Comparison of ENCODE assay signal across 26 cellular contexts in the genomic region with DNA sequence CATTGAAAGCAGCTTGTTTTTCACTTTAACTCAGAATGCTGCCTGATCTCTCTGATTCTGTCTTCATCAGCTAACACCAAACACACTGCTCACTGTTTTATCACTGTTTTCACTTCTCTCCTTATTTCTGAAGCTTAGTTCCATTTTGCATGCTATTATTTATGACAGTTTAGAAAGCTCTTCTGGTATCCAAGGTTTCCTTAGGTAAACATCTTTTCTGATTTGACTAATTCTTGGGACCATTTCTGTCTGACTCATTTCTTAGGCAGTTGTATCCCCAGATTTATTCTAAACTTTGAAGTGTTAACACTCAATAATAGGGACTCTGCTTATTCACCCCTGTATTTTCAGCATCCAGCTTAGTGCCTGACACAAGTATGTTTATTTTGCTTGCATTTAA.
DNase-seq lines count a peak whose midpoint lies in the region; ATAC-seq and TF ChIP-seq lines count a peak whose summit lies in the region.
"Had no signal": no experiment of that assay in that cellular context is flagged by ENCODE, and none has a peak within 500 bp of the region (broad histone marks: within the 10 kb centered on the region; RNA-seq: fewer than 3 reads in every experiment).

No MANE protein-coding gene starts in this region.

- H3K9ac ChIP-seq in fibroblast of lung (ENCODE audit: insufficient read depth, low read length) = no peak overlapping the region

- no peaks in the 10 kb centered on the region for H3K27me3 ChIP-seq in fibroblast of lung (ENCODE audit: control insufficient read depth, insufficient read depth, low read length)
- H3K27me3 ChIP-seq: BE2C, upper lobe of right lung had no signal

- no peaks in the 10 kb centered on the region for H3K4me1 ChIP-seq in fibroblast of lung (ENCODE audit: control insufficient read depth, extremely low read depth, insufficient read depth, low read length)
- H3K4me1 ChIP-seq: A549, BE2C, upper lobe of right lung had no signal

- no peak overlapping the region for H3K4me3 Mint-ChIP-seq in stimulated activated memory B cell treated with anti-CD40 and anti-IgM and Interleukin-4, amounts not matched to agents 10 μg/mL and 1 μg/mL and 100 μg/mL, for 72 hours
- no peak overlapping the region for H3K4me3 Mint-ChIP-seq in glutamatergic neuron (ENCODE audit: unreplicated experiment)
- H3K4me3 Mint-ChIP-seq: activated naive CD4-positive, alpha-beta T cell treated with anti-CD3 and anti-CD28 coated beads, Interleukin-2, amount 50 U/mL, for 24 hours; activated T-helper 17 cell treated with anti-CD3 and anti-CD28 coated beads, Interleukin-2, amount 50 U/mL, for 72 hours; nephron progenitor cell; T-helper 1 cell treated with Interleukin-12 subunit alpha and Interleukin-12 subunit beta and Interleukin-4 antibody, amounts not matched to agents 30 μg/mL and 1 μg/mL, for 36 hours had no signal

- no peaks in the 10 kb centered on the region for H3K36me3 ChIP-seq in fibroblast of lung (ENCODE audit: control insufficient read depth, insufficient read depth, low read length)
- H3K36me3 ChIP-seq: BE2C, upper lobe of right lung had no signal

- no peaks in the 10 kb centered on the region for H4K20me1 ChIP-seq in fibroblast of lung (ENCODE audit: control insufficient read depth, extremely low read depth, insufficient read depth, low read length)

- H3K4me2 ChIP-seq in fibroblast of lung (ENCODE audit: extremely low read depth, insufficient read depth, low read length) = no peak overlapping the region
- H3K4me2 ChIP-seq: A549 had no signal

- H3K4me1 Mint-ChIP-seq in stimulated activated memory B cell treated with anti-CD40 and anti-IgM and Interleukin-4, amounts not matched to agents 10 μg/mL and 1 μg/mL and 100 μg/mL, for 72 hours = no peaks in the 10 kb centered on the region
- no peaks in the 10 kb centered on the region for H3K4me1 Mint-ChIP-seq in glutamatergic neuron (ENCODE audit: low read depth, unreplicated experiment)
- H3K4me1 Mint-ChIP-seq: activated naive CD4-positive, alpha-beta T cell treated with anti-CD3 and anti-CD28 coated beads, Interleukin-2, amount 50 U/mL, for 24 hours; activated T-helper 17 cell treated with anti-CD3 and anti-CD28 coated beads, Interleukin-2, amount 50 U/mL, for 72 hours; nephron progenitor cell had no signal

- TF ChIP-seq CTCF in fibroblast of lung (conservative IDR thresholded peaks at IDR 0.05 in 1 of 2, IDR thresholded peaks at IDR 0.05 in 1 of 2; ENCODE audit: low read depth in 1 of 2, low read length in 2 of 2) = no peak
- TF ChIP-seq CTCF in omental fat pad (IDR thresholded peaks at IDR 0.05) = no peak
- no peak for TF ChIP-seq CTCF in glutamatergic neuron (IDR thresholded peaks at IDR 0.05; ENCODE audit: partially characterized antibody, unreplicated experiment)

- H3K36me3 Mint-ChIP-seq in stimulated activated memory B cell treated with anti-CD40 and anti-IgM and Interleukin-4, amounts not matched to agents 10 μg/mL and 1 μg/mL and 100 μg/mL, for 72 hours = no peaks in the 10 kb centered on the region
- no peaks in the 10 kb centered on the region for H3K36me3 Mint-ChIP-seq in glutamatergic neuron (ENCODE audit: unreplicated experiment)
- H3K36me3 Mint-ChIP-seq: activated naive CD4-positive, alpha-beta T cell treated with anti-CD3 and anti-CD28 coated beads, Interleukin-2, amount 50 U/mL, for 24 hours had no signal

- DNase-seq in EL (peak; percentile 46), RKO (ENCODE audit: low spot score) (peak; percentile 27), fibroblast of lung (ENCODE audit: low read depth in 2 of 2) (peak; percentile 36 to 78), omental fat pad (ENCODE audit: low spot score) (no peak), glutamatergic neuron (no peak), ureter (ENCODE audit: low spot score) (no peak)
- DNase-seq: activated CD4-positive, alpha-beta T cell treated with anti-CD3 and anti-CD28 coated beads, Interleukin-2, amount 50 U/mL, for 1 hour; aorta; BE2C; DMS53; dorsolateral prefrontal cortex; GOT3; hypothalamus; NCI-H1092 treated with DMSO at 0.1 percent for 48 hours; NCI-H187 treated with DMSO at 0.1 percent for 48 hours; nephron progenitor cell; posterior cingulate gyrus; upper lobe of right lung had no signal

- H3K9me3 ChIP-seq in fibroblast of lung (ENCODE audit: control insufficient read depth, insufficient read depth, low read depth, low read length) = no peaks in the 10 kb centered on the region
- H3K9me3 ChIP-seq: A549, BE2C, upper lobe of right lung had no signal

- H3K27ac ChIP-seq in fibroblast of lung (ENCODE audit: insufficient read depth, low read length) = no peak overlapping the region
- H3K27ac ChIP-seq: A549, dorsolateral prefrontal cortex, RWPE1, upper lobe of right lung, VCaP had no signal

- H3K4me3 ChIP-seq in fibroblast of lung (replicated peaks in 1 of 4; ENCODE audit: control extremely low read depth in 1 of 4, insufficient read depth in 1 of 4, low read depth in 3 of 4, low read length in 4 of 4) = no peak overlapping the region
- H3K4me3 ChIP-seq: A549, dorsolateral prefrontal cortex, upper lobe of right lung had no signal

- H3K9me3 Mint-ChIP-seq in stimulated activated memory B cell treated with anti-CD40 and anti-IgM and Interleukin-4, amounts not matched to agents 10 μg/mL and 1 μg/mL and 100 μg/mL, for 72 hours = peaks cover 11% of the 10 kb centered on the region
- no peaks in the 10 kb centered on the region for H3K9me3 Mint-ChIP-seq in glutamatergic neuron (ENCODE audit: unreplicated experiment)

- ATAC-seq in omental fat pad (ENCODE audit: low FRiP score) (peak; percentile 66), GM19452 (IDR thresholded peaks at IDR 0.05; ENCODE audit: unreplicated experiment) (no peak)
- ATAC-seq in stimulated activated memory B cell treated with anti-CD40 and anti-IgM and Interleukin-4, amounts not matched to agents 10 μg/mL and 1 μg/mL and 100 μg/mL, for 72 hours = no peak
- ATAC-seq: A549; activated T-helper 17 cell treated with anti-CD3 and anti-CD28 coated beads, Interleukin-2, amount 50 U/mL, for 72 hours; upper lobe of right lung had no signal

- no peak overlapping the region for H2AFZ ChIP-seq in fibroblast of lung (ENCODE audit: low read length)

- H3K79me2 ChIP-seq in fibroblast of lung (ENCODE audit: control insufficient read depth, insufficient read depth, low read length) = no peaks in the 10 kb centered on the region

- H3K27ac Mint-ChIP-seq in stimulated activated memory B cell treated with anti-CD40 and anti-IgM and Interleukin-4, amounts not matched to agents 10 μg/mL and 1 μg/mL and 100 μg/mL, for 72 hours = no peak overlapping the region
- H3K27ac Mint-ChIP-seq in glutamatergic neuron (ENCODE audit: unreplicated experiment) = no peak overlapping the region
- H3K27ac Mint-ChIP-seq: activated naive CD4-positive, alpha-beta T cell treated with anti-CD3 and anti-CD28 coated beads, Interleukin-2, amount 50 U/mL, for 24 hours; activated T-helper 17 cell treated with anti-CD3 and anti-CD28 coated beads, Interleukin-2, amount 50 U/mL, for 72 hours; nephron progenitor cell; T-helper 1 cell treated with Interleukin-12 subunit alpha and Interleukin-12 subunit beta and Interleukin-4 antibody, amounts not matched to agents 30 μg/mL and 1 μg/mL, for 36 hours had no signal

- no peaks in the 10 kb centered on the region for H3K27me3 Mint-ChIP-seq in stimulated activated memory B cell treated with anti-CD40 and anti-IgM and Interleukin-4, amounts not matched to agents 10 μg/mL and 1 μg/mL and 100 μg/mL, for 72 hours
- H3K27me3 Mint-ChIP-seq in glutamatergic neuron (ENCODE audit: unreplicated experiment) = no peaks in the 10 kb centered on the region
- H3K27me3 Mint-ChIP-seq: activated naive CD4-positive, alpha-beta T cell treated with anti-CD3 and anti-CD28 coated beads, Interleukin-2, amount 50 U/mL, for 24 hours; activated T-helper 17 cell treated with anti-CD3 and anti-CD28 coated beads, Interleukin-2, amount 50 U/mL, for 72 hours had no signal

Comparison
In these comparisons a context has a peak if more than half of its experiments do, and no peak if none do; other contexts are left out.
1. DNase-seq: peak in EL (single experiment), RKO (single experiment) and fibroblast of lung (2 of 2); none in omental fat pad (single experiment), glutamatergic neuron (single experiment) and ureter (single experiment).